22 cellular contexts compared by ENCODE assay signal in the genomic region with DNA sequence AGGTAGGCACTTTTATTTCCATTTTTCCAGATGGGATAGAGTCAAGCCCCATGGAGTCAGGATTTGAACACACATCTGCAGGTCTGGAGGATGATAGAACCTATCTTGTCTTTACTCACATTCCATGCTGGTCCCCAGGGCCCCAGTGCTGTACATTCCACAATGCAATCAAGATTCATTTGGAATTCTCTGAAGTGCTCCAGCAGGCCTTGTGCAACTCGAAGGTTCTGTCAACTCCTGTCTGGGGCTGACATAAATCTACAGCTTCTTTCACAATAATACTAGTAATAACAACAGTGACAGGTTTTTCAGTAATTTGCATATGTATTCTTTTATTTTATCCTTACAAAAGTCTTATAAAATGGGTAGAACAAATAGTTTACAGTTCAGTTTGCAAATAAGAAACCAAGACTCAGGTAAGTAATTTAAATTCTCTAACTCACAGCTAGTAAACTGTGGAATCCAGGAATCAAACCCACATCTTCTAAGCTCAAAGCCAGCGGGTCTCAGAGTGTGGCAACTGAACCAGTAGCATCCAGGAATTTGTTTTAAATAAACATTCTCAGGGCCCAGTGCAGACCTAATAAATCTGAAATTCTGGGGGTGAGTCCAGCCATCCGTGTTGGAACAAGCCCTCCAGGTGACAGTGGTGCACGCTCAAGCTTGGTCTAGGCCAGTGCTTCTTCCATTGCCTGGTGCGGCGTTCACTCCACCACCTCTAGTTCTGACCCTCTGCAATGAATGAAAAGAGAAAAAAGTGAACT.
A peak's percentile ranks its signal among the peaks of the same experiment; 100 is the strongest.
DNase-seq lines count a peak whose midpoint lies in the region; ATAC-seq, FAIRE-seq and TF ChIP-seq lines count a peak whose summit lies in the region.
"Had no signal": no experiment of that assay in that cellular context is flagged by ENCODE, and none has a peak within 500 bp of the region (broad histone marks: within the 10 kb centered on the region; RNA-seq: fewer than 3 reads in every experiment).

No MANE protein-coding gene starts in this region.

- peak overlapping the region; percentile 48; the same call in 2 of the 3 replicates for H3K4me2 ChIP-seq in A549

- H3K4me3 ChIP-seq in A549: no peak overlapping the region
- no peak overlapping the region for H3K4me3 ChIP-seq in brain microvascular endothelial cell (ENCODE audit: low read depth, low read length)
- H3K4me3 ChIP-seq in ascending aorta: no peak overlapping the region
- no peak overlapping the region for H3K4me3 ChIP-seq in tibial artery
- H3K4me3 ChIP-seq: SJCRH30 had no signal

- TF ChIP-seq POLR2A in A549 (IDR thresholded peaks at IDR 0.05; ENCODE audit: low read length): no peak

- in situ Hi-C loops in brain microvascular endothelial cell (cut with HindIII; ENCODE audit: low pct_ligation_motif_present, low sequenced_read_pairs): no loop called here

- 89% methylated on average over 6 of the region's 6 CpGs for WGBS in A549 (ENCODE audit: missing lambda C conversion rate)

- ATAC-seq in A549: no peak
- ATAC-seq in HG03571 (IDR thresholded peaks at IDR 0.05; ENCODE audit: unreplicated experiment): no peak
- ATAC-seq: stimulated activated naive CD8-positive, alpha-beta T cell treated with anti-CD3 and anti-CD28 coated beads, Interleukin-15, Interleukin-2, amounts not matched to agents 100 U/mL and 50 U/mL, for 24 hours had no signal

- TF ChIP-seq RAD21 in A549 (conservative IDR thresholded peaks at IDR 0.05 in 1 of 2, IDR thresholded peaks at IDR 0.05 in 1 of 2): no peak

- peak overlapping the region; percentile 55 to 84; a peak in 5 of 6 replicates for H3K27ac ChIP-seq in A549
- peak overlapping the region; percentile 87 for H3K27ac ChIP-seq in brain microvascular endothelial cell
- H3K27ac ChIP-seq in ascending aorta: no peak overlapping the region
- no peak overlapping the region for H3K27ac ChIP-seq in tibial artery

- H3K27me3 ChIP-seq in brain microvascular endothelial cell (replicated peaks) (no peaks in the 10 kb centered on the region), ascending aorta (no peaks in the 10 kb centered on the region), tibial artery (no peaks in the 10 kb centered on the region)
- H3K27me3 ChIP-seq: SJCRH30 had no signal

- no peak for FAIRE-seq in A549 (lab: Jason Lieb, UNC)
- FAIRE-seq: GM12891, urothelium cell line had no signal

- DNase-seq in A549 (ENCODE audit: low read depth in 1 of 2, low spot score in 1 of 2): no peak
- DNase-seq in HCEC 1CT: peak; percentile 41
- peak; percentile 52 for DNase-seq in brain microvascular endothelial cell
- peak; percentile 11 for DNase-seq in left kidney (ENCODE audit: low read depth, low spot score)
- no peak for DNase-seq in activated T-cell treated with anti-CD3 and anti-CD28 coated beads for 4 hours
- DNase-seq in ascending aorta (ENCODE audit: low spot score in 2 of 2): no peak
- DNase-seq in tibial artery: no peak
- DNase-seq: activated CD4-positive, alpha-beta T cell treated with anti-CD3 and anti-CD28 coated beads, Interleukin-2, amount 10 ng/mL, durations not matched to agents 7 days and 5 days; activated naive CD4-positive, alpha-beta T cell treated with Interleukin-2 at 50 U/mL for 16 hours; effector CD4-positive, alpha-beta T cell; foreskin melanocyte; Karpas-422; naive B cell; NCI-H1436 treated with DMSO at 0.1 percent for 48 hours; NCI-H446 treated with DMSO at 0.1 percent for 48 hours; stimulated activated CD4-positive, alpha-beta T cell treated with anti-CD3 and anti-CD28 coated beads, Interleukin-15, amount 100 ng/mL, for 24 hours; stimulated activated naive CD8-positive, alpha-beta T cell treated with anti-CD3 and anti-CD28 coated beads, Interleukin-15, Interleukin-2, amounts not matched to agents 100 U/mL and 50 U/mL, for 24 hours; T-helper 9 cell had no signal

- CTCF ChIA-PET in A549 (lab: Yijun Ruan, JAX): interaction anchor here (1.1 to 2.3 kb wide), 2 partner anchors 42 to 138 kb away, joined by 3 to 13 read pairs; a partner anchor contains a TSS

- TF ChIP-seq CTCF in A549 (IDR thresholded peaks at IDR 0.05): no peak
- no peak for TF ChIP-seq CTCF in brain microvascular endothelial cell (IDR thresholded peaks at IDR 0.05; ENCODE audit: low read depth, low read length, missing control alignments)
- TF ChIP-seq CTCF in ascending aorta (IDR thresholded peaks at IDR 0.05): no peak
- no peak for TF ChIP-seq CTCF in tibial artery (IDR thresholded peaks at IDR 0.05)

- POLR2A ChIA-PET in A549 (lab: Yijun Ruan, JAX): no interaction called here

- H3K4me1 ChIP-seq in A549 (peaks cover 42% of the 10 kb centered on the region), ascending aorta (no peaks in the 10 kb centered on the region), tibial artery (no peaks in the 10 kb centered on the region)

- H3K9me3 ChIP-seq in A549 (no peaks in the 10 kb centered on the region), ascending aorta (no peaks in the 10 kb centered on the region), tibial artery (no peaks in the 10 kb centered on the region)
- H3K9me3 ChIP-seq: SJCRH30 had no signal

- intact Hi-C loops in ascending aorta (cut with DNase I): no loop called here
- intact Hi-C loops in tibial artery (cut with DNase I; ENCODE audit: low total_unique reads): no loop called here

- TF ChIP-seq EP300 in A549 (IDR thresholded peaks at IDR 0.05): no peak

- H3K36me3 ChIP-seq in brain microvascular endothelial cell (replicated peaks): no peaks in the 10 kb centered on the region
- no peaks in the 10 kb centered on the region for H3K36me3 ChIP-seq in ascending aorta
- no peaks in the 10 kb centered on the region for H3K36me3 ChIP-seq in tibial artery
- H3K36me3 ChIP-seq: SJCRH30 had no signal

TF ChIP-seq in A549, 52 proteins besides CTCF, POLR2A, EP300 and RAD21:
- TF ChIP-seq, protein P1, sequence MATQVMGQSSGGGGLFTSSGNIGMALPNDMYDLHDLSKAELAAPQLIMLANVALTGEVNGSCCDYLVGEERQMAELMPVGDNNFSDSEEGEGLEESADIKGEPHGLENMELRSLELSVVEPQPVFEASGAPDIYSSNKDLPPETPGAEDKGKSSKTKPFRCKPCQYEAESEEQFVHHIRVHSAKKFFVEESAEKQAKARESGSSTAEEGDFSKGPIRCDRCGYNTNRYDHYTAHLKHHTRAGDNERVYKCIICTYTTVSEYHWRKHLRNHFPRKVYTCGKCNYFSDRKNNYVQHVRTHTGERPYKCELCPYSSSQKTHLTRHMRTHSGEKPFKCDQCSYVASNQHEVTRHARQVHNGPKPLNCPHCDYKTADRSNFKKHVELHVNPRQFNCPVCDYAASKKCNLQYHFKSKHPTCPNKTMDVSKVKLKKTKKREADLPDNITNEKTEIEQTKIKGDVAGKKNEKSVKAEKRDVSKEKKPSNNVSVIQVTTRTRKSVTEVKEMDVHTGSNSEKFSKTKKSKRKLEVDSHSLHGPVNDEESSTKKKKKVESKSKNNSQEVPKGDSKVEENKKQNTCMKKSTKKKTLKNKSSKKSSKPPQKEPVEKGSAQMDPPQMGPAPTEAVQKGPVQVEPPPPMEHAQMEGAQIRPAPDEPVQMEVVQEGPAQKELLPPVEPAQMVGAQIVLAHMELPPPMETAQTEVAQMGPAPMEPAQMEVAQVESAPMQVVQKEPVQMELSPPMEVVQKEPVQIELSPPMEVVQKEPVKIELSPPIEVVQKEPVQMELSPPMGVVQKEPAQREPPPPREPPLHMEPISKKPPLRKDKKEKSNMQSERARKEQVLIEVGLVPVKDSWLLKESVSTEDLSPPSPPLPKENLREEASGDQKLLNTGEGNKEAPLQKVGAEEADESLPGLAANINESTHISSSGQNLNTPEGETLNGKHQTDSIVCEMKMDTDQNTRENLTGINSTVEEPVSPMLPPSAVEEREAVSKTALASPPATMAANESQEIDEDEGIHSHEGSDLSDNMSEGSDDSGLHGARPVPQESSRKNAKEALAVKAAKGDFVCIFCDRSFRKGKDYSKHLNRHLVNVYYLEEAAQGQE (IDR thresholded peaks at IDR 0.05): no peak
- TF ChIP-seq CBX8 (IDR thresholded peaks at IDR 0.05) (no peak), MYC (IDR thresholded peaks at IDR 0.05; ENCODE audit: borderline replicate concordance, low read length) (no peak), SMC3 (IDR thresholded peaks at IDR 0.05) (no peak), CBX2 (IDR thresholded peaks at IDR 0.05; ENCODE audit: borderline replicate concordance, low read depth) (no peak), POLR2AphosphoS2 (conservative IDR thresholded peaks at IDR 0.05; ENCODE audit: low read length) (no peak), NFE2L2 (conservative IDR thresholded peaks at IDR 0.05; ENCODE audit: low read length) (no peak), KDM5A (IDR thresholded peaks at IDR 0.05) (no peak), NR3C1 (IDR thresholded peaks at IDR 0.05) (no peak)

Comparison
In these comparisons a context has a peak if more than half of its experiments do, and no peak if none do; other contexts are left out.
1. DNase-seq: peak in HCEC 1CT (single experiment), brain microvascular endothelial cell (single experiment) and left kidney (single experiment); none in A549 (0 of 2), activated T-cell treated with anti-CD3 and anti-CD28 coated beads for 4 hours (single experiment), ascending aorta (0 of 2) and tibial artery (0 of 2).
2. H3K27ac ChIP-seq: peak in A549 (2 of 2) and brain microvascular endothelial cell (single experiment); none in ascending aorta (0 of 2) and tibial artery (0 of 2).